ENCODE assay signal across 35 cellular contexts in genomic region chr5:77531297-77531696, GRCh38.
"Had no signal": no experiment of that assay in that cellular context is flagged by ENCODE, and none has a peak within 500 bp of the region (broad histone marks: within the 10 kb centered on the region; RNA-seq: fewer than 3 reads in every experiment).

No MANE protein-coding gene starts in this region.

- H3K27ac ChIP-seq: KMS-11 had no signal

- DNase-seq: Karpas-422, Kasumi-1, MG63, MM.1S, MV-4-11, NCI-H1048, NCI-H1092, NCI-H1092 treated with DMSO at 0.1 percent for 48 hours, NCI-H1105, NCI-H1105 treated with DMSO at 0.1 percent for 48 hours, NCI-H1417, NCI-H1417 treated with DMSO at 0.1 percent for 48 hours, NCI-H1436, NCI-H1436 treated with DMSO at 0.1 percent for 48 hours, NCI-H146, NCI-H1694, NCI-H1694 treated with DMSO at 0.1 percent for 48 hours, NCI-H187, NCI-H187 treated with DMSO at 0.1 percent for 48 hours, NCI-H1930, NCI-H2029, NCI-H2029 treated with DMSO at 0.1 percent for 48 hours, NCI-H2081, NCI-H2081 treated with DMSO at 0.1 percent for 48 hours, NCI-H2107, NCI-H2171, NCI-H2171 treated with DMSO at 0.1 percent for 48 hours, NCI-H2227 treated with DMSO at 0.1 percent for 48 hours, NCI-H226, NCI-H345, NCI-H446, NCI-H446 treated with DMSO at 0.1 percent for 48 hours, NCI-H510A, NCI-H510A treated with DMSO at 0.1 percent for 48 hours had no signal

- H3K4me3 ChIP-seq: MG63 had no signal

- H3K9me3 ChIP-seq: MG63 had no signal

- H3K36me3 ChIP-seq: MG63 had no signal
